ENCODE assay signal across 43 cellular contexts in the genomic region with DNA sequence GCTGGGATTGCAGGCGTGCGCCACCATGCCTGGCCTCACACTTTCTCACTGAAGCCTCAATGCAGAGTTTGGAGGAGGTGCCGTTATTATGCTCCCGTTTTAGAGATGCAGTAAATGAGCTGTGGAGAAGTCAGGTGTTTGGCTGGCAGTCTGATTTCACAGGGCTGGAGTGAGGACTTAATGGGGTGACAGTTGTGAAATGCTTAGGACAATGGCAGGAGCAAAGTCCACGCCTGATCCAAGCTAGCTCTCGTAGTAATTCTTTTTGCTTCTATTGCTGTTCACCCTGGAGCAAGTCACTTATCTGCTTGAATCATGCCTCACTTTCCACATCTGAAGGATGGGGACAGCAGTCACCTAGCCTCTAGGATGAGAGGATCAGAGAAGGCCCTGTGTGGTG. TPM values are rescaled to one million over a fixed set of nuclear protein-coding genes. Genes with fewer than 3 reads are reported as not detected.
"Had no signal": no experiment of that assay in that cellular context is flagged by ENCODE, and none has a peak within 500 bp of the region (broad histone marks: within the 10 kb centered on the region; RNA-seq: fewer than 3 reads in every experiment).

No MANE protein-coding gene starts in this region.

- H3K9me3 Mint-ChIP-seq: activated CD4-positive, alpha-beta memory T cell treated with anti-CD3 and anti-CD28 coated beads, Interleukin-2, amount 10 ng/mL, durations not matched to agents 7 days and 5 days; activated naive CD4-positive, alpha-beta T cell treated with anti-CD3 and anti-CD28 coated beads for 36 hours; activated naive CD8-positive, alpha-beta T cell treated with anti-CD3 and anti-CD28 coated beads for 36 hours; activated T-cell treated with anti-CD3 and anti-CD28 coated beads, Interleukin-2, amount 50 U/mL, for 4 hours; activated T-helper 1 cell treated with anti-CD3 and anti-CD28 coated beads, Interleukin-12 subunit alpha, Interleukin-12 subunit beta, Interleukin-2, Interleukin-4 antibody, amounts not matched to agents 30 ng/mL and 10 ng/mL and 1 ng/mL, durations not matched to agents 14 hours and 24 hours and 36 hours; central memory CD8-positive, alpha-beta T cell; T-helper 2 cell treated with Interferon-gamma antibody and Interleukin-4, amounts not matched to agents 5 μg/mL and 100 μg/mL, for 36 hours had no signal

- FAIRE-seq: astrocyte, TTC549 had no signal

- H3K27ac ChIP-seq: adrenal gland, body of pancreas, brain microvascular endothelial cell, breast epithelium, cardiac muscle cell, WERI-Rb-1 had no signal

- DNase-seq: activated CD4-positive, alpha-beta memory T cell treated with anti-CD3 and anti-CD28 coated beads, Interleukin-2, amount 10 ng/mL, durations not matched to agents 7 days and 5 days; activated CD4-positive, alpha-beta T cell treated with anti-CD3 and anti-CD28 coated beads for 1 hour; activated CD4-positive, alpha-beta T cell treated with anti-CD3 and anti-CD28 coated beads for 36 hours; activated CD4-positive, alpha-beta T cell treated with anti-CD3 and anti-CD28 coated beads for 48 hours; activated CD4-positive, alpha-beta T cell treated with anti-CD3 and anti-CD28 coated beads, Interleukin-2, amount 10 ng/mL, durations not matched to agents 7 days and 5 days; activated CD4-positive, alpha-beta T cell treated with anti-CD3 and anti-CD28 coated beads, Interleukin-2, amount 50 U/mL, for 48 hours; activated CD4-positive, CD25-positive, alpha-beta regulatory T cell; activated CD8-positive, alpha-beta memory T cell treated with anti-CD3 and anti-CD28 coated beads, Interleukin-2, amount 50 U/mL, for 4 hours; activated effector memory CD4-positive, alpha-beta T cell treated with anti-CD3 and anti-CD28 coated beads, Interleukin-2, amount 50 U/mL, for 16 hours; activated gamma-delta T cell treated with Interleukin-2 at 50 U/mL for 16 hours; activated naive CD4-positive, alpha-beta T cell; activated naive CD4-positive, alpha-beta T cell treated with anti-CD3 and anti-CD28 coated beads for 36 hours; activated naive CD4-positive, alpha-beta T cell treated with anti-CD3 and anti-CD28 coated beads, Interleukin-2, amount 50 U/mL, for 16 hours; activated naive CD8-positive, alpha-beta T cell treated with anti-CD3 and anti-CD28 coated beads for 36 hours; activated T-cell treated with anti-CD3 and anti-CD28 coated beads for 4 hours; activated T-cell treated with anti-CD3 and anti-CD28 coated beads, Interleukin-2, amount 50 U/mL, for 1 hour; activated T-cell treated with anti-CD3 and anti-CD28 coated beads, Interleukin-2, amount 50 U/mL, for 4 hours; activated T-cell treated with anti-CD3 and anti-CD28 coated beads, Interleukin-2, amount 50 U/mL, for 72 hours; adrenal gland; amniotic stem cell; aorta; body of pancreas; brain microvascular endothelial cell; caudate nucleus; cerebellar nuclear complex; SW 1271; T-helper 1 cell; T-helper 2 cell; T-helper 9 cell; WERI-Rb-1 had no signal

- H3K36me3 ChIP-seq: adrenal gland, brain microvascular endothelial cell, breast epithelium, cardiac muscle cell, WERI-Rb-1 had no signal

- H3K27me3 ChIP-seq: body of pancreas, brain microvascular endothelial cell, cardiac muscle cell had no signal

- H3K9me3 ChIP-seq: adrenal gland, body of pancreas had no signal

- H3K36me3 Mint-ChIP-seq: activated naive CD4-positive, alpha-beta T cell treated with anti-CD3 and anti-CD28 coated beads, Interleukin-2, amount 50 U/mL, for 72 hours; activated naive CD8-positive, alpha-beta T cell treated with anti-CD3 and anti-CD28 coated beads for 36 hours; WTC11 had no signal

- H3K4me3 Mint-ChIP-seq: activated CD4-positive, alpha-beta memory T cell treated with anti-CD3 and anti-CD28 coated beads, Interleukin-2, amount 10 ng/mL, durations not matched to agents 7 days and 5 days; activated CD4-positive, alpha-beta T cell treated with anti-CD3 and anti-CD28 coated beads for 36 hours; activated CD4-positive, alpha-beta T cell treated with anti-CD3 and anti-CD28 coated beads, Interleukin-2, amount 10 ng/mL, durations not matched to agents 7 days and 5 days; activated naive CD4-positive, alpha-beta T cell treated with anti-CD3 and anti-CD28 coated beads for 36 hours; activated naive CD8-positive, alpha-beta T cell treated with anti-CD3 and anti-CD28 coated beads for 36 hours; activated T-cell treated with anti-CD3 and anti-CD28 coated beads, Interleukin-2, amount 50 U/mL, for 4 hours; activated T-cell treated with anti-CD3 and anti-CD28 coated beads, Interleukin-2, amount 50 U/mL, for 72 hours; activated T-helper 1 cell treated with anti-CD3 and anti-CD28 coated beads, Interleukin-12 subunit alpha, Interleukin-12 subunit beta, Interleukin-2, Interleukin-4 antibody, amounts not matched to agents 30 ng/mL and 10 ng/mL and 1 ng/mL, durations not matched to agents 14 hours and 24 hours and 36 hours; activated T-helper 17 cell treated with anti-CD3 and anti-CD28 coated beads, Interleukin-2, amount 50 U/mL, for 72 hours; central memory CD8-positive, alpha-beta T cell; T-helper 1 cell treated with Interleukin-12 subunit alpha and Interleukin-12 subunit beta and Interleukin-4 antibody, amounts not matched to agents 30 μg/mL and 1 μg/mL, for 36 hours; T-helper 2 cell treated with Interferon-gamma antibody and Interleukin-4, amounts not matched to agents 5 μg/mL and 100 μg/mL, for 36 hours; WTC11 had no signal

- H3K4me1 ChIP-seq: adrenal gland, body of pancreas, breast epithelium had no signal

- H3K4me1 Mint-ChIP-seq: activated CD4-positive, alpha-beta memory T cell treated with anti-CD3 and anti-CD28 coated beads, Interleukin-2, amount 10 ng/mL, durations not matched to agents 7 days and 5 days; activated CD4-positive, alpha-beta T cell treated with anti-CD3 and anti-CD28 coated beads for 36 hours; activated CD4-positive, alpha-beta T cell treated with anti-CD3 and anti-CD28 coated beads, Interleukin-2, amount 10 ng/mL, durations not matched to agents 7 days and 5 days; activated naive CD8-positive, alpha-beta T cell treated with anti-CD3 and anti-CD28 coated beads for 36 hours; central memory CD8-positive, alpha-beta T cell; WTC11 had no signal

- H3K4me3 ChIP-seq: adrenal gland, body of pancreas, breast epithelium, cardiac muscle cell had no signal

- H3K27ac Mint-ChIP-seq: activated CD4-positive, alpha-beta memory T cell treated with anti-CD3 and anti-CD28 coated beads, Interleukin-2, amount 10 ng/mL, durations not matched to agents 7 days and 5 days; activated CD4-positive, alpha-beta T cell treated with anti-CD3 and anti-CD28 coated beads for 36 hours; activated CD4-positive, alpha-beta T cell treated with anti-CD3 and anti-CD28 coated beads, Interleukin-2, amount 10 ng/mL, durations not matched to agents 7 days and 5 days; activated naive CD4-positive, alpha-beta T cell treated with anti-CD3 and anti-CD28 coated beads for 36 hours; activated naive CD4-positive, alpha-beta T cell treated with anti-CD3 and anti-CD28 coated beads, Interleukin-2, amount 50 U/mL, for 72 hours; activated naive CD8-positive, alpha-beta T cell treated with anti-CD3 and anti-CD28 coated beads for 36 hours; activated T-cell treated with anti-CD3 and anti-CD28 coated beads, Interleukin-2, amount 50 U/mL, for 72 hours; activated T-helper 1 cell treated with anti-CD3 and anti-CD28 coated beads, Interleukin-12 subunit alpha, Interleukin-12 subunit beta, Interleukin-2, Interleukin-4 antibody, amounts not matched to agents 30 ng/mL and 10 ng/mL and 1 ng/mL, durations not matched to agents 14 hours and 24 hours and 36 hours; activated T-helper 17 cell treated with anti-CD3 and anti-CD28 coated beads, Interleukin-2, amount 50 U/mL, for 72 hours; T-helper 1 cell treated with Interleukin-12 subunit alpha and Interleukin-12 subunit beta and Interleukin-4 antibody, amounts not matched to agents 30 μg/mL and 1 μg/mL, for 36 hours; T-helper 2 cell treated with Interferon-gamma antibody and Interleukin-4, amounts not matched to agents 5 μg/mL and 100 μg/mL, for 36 hours; WTC11 had no signal

- H3K27me3 Mint-ChIP-seq: activated CD4-positive, alpha-beta memory T cell treated with anti-CD3 and anti-CD28 coated beads, Interleukin-2, amount 10 ng/mL, durations not matched to agents 7 days and 5 days had no signal

- ATAC-seq: activated CD4-positive, alpha-beta T cell treated with anti-CD3 and anti-CD28 coated beads for 36 hours; activated CD4-positive, CD25-positive, alpha-beta regulatory T cell treated with anti-CD3 and anti-CD28 coated beads, Interleukin-2, amount 50 U/mL, for 24 hours; activated naive CD4-positive, alpha-beta T cell treated with anti-CD3 and anti-CD28 coated beads, Interleukin-2, amount 50 U/mL, for 72 hours; activated T-cell treated with anti-CD3 and anti-CD28 coated beads, Interleukin-2, amount 50 U/mL, for 4 hours; activated T-cell treated with anti-CD3 and anti-CD28 coated beads, Interleukin-2, amount 50 U/mL, for 72 hours; activated T-helper 17 cell treated with anti-CD3 and anti-CD28 coated beads, Interleukin-2, amount 50 U/mL, for 72 hours; body of pancreas; WTC11 had no signal

RNA-seq across cellular contexts. Expression of a gene that starts 21.8 kb away (rescaled TPM):
- total RNA-seq: activated CD4-positive, alpha-beta memory T cell treated with anti-CD3 and anti-CD28 coated beads, Interleukin-2, amount 10 ng/mL, durations not matched to agents 7 days and 5 days; activated CD4-positive, alpha-beta T cell treated with anti-CD3 and anti-CD28 coated beads for 36 hours; activated CD4-positive, alpha-beta T cell treated with anti-CD3 and anti-CD28 coated beads, Interleukin-2, amount 10 ng/mL, durations not matched to agents 7 days and 5 days; activated CD8-positive, alpha-beta memory T cell treated with anti-CD3 and anti-CD28 coated beads for 36 hours; activated naive CD4-positive, alpha-beta T cell treated with anti-CD3 and anti-CD28 coated beads for 36 hours; activated naive CD8-positive, alpha-beta T cell treated with anti-CD3 and anti-CD28 coated beads for 36 hours; activated T-cell treated with anti-CD3 and anti-CD28 coated beads, Interleukin-2, amount 50 U/mL, for 4 hours; activated T-helper 1 cell treated with anti-CD3 and anti-CD28 coated beads, Interleukin-12 subunit alpha, Interleukin-12 subunit beta, Interleukin-2, Interleukin-4 antibody, amounts not matched to agents 30 ng/mL and 10 ng/mL and 1 ng/mL, durations not matched to agents 14 hours and 24 hours and 36 hours; activated T-helper 17 cell treated with anti-CD3 and anti-CD28 coated beads, Interleukin-2, amount 50 U/mL, for 72 hours; aorta had no signal
- polyA plus RNA-seq: aorta had no signal
